1 cellular context compared by ENCODE assay signal in the genomic region with DNA sequence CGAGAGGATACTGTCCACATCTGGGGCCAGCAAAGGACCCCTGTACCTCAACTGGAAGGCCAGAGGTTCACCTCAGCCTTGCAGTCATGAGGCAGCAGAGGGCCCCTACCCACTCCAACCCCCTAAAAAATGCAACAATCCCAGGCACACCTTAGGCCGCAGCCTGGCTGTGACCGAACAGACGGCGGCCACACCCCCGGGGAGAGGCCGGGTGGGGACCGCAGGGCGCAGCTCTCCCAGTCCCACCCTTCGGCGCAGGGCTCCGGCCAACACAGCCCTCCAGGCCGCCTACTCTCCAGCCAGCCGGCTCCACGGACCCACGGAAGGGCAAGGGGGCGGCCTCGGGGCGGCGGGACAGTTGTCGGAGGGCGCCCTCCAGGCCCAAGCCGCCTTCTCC.
TF ChIP-seq lines count a peak whose summit lies in the region.

No MANE protein-coding gene starts in this region.

TF ChIP-seq in WTC11, 78 proteins besides CTCF, POLR2A, EP300 and RAD21 (continued from another document):
- no peak for TF ChIP-seq ATF6 (CRISPR knock-in tag; IDR thresholded peaks at IDR 0.05)
- TF ChIP-seq CREM (CRISPR knock-in tag; IDR thresholded peaks at IDR 0.05) = no peak
- TF ChIP-seq, protein P1, sequence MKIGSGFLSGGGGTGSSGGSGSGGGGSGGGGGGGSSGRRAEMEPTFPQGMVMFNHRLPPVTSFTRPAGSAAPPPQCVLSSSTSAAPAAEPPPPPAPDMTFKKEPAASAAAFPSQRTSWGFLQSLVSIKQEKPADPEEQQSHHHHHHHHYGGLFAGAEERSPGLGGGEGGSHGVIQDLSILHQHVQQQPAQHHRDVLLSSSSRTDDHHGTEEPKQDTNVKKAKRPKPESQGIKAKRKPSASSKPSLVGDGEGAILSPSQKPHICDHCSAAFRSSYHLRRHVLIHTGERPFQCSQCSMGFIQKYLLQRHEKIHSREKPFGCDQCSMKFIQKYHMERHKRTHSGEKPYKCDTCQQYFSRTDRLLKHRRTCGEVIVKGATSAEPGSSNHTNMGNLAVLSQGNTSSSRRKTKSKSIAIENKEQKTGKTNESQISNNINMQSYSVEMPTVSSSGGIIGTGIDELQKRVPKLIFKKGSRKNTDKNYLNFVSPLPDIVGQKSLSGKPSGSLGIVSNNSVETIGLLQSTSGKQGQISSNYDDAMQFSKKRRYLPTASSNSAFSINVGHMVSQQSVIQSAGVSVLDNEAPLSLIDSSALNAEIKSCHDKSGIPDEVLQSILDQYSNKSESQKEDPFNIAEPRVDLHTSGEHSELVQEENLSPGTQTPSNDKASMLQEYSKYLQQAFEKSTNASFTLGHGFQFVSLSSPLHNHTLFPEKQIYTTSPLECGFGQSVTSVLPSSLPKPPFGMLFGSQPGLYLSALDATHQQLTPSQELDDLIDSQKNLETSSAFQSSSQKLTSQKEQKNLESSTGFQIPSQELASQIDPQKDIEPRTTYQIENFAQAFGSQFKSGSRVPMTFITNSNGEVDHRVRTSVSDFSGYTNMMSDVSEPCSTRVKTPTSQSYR (CRISPR knock-in tag; IDR thresholded peaks at IDR 0.05) = no peak
- TF ChIP-seq IRF2 (CRISPR knock-in tag; IDR thresholded peaks at IDR 0.05; ENCODE audit: borderline replicate concordance, low read depth) = no peak
